In the genomic region with DNA sequence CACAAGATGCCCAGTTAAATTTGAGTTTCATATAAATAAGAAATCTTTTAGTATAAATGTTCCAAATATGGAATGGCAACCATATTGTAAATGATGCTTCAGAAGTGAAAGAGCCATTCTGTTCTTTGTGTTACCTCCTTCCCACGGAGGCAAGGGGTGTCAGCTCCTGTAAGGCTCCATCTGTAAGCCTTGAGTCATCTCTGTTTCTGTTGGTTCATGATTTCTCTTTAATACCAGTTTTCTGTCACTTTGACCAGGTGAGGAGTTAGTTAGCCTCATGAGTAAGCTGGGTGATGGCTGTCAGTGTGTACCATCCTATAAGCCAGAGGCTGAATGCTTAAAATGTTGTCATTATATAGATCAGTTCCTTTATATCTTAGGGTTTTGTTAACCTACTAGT, we compare ENCODE assay signal across 12 cellular contexts.
DNase-seq lines count a peak whose midpoint lies in the region; ATAC-seq and TF ChIP-seq lines count a peak whose summit lies in the region.
"Had no signal": no experiment of that assay in that cellular context is flagged by ENCODE, and none has a peak within 500 bp of the region (broad histone marks: within the 10 kb centered on the region; RNA-seq: fewer than 3 reads in every experiment).

No MANE protein-coding gene starts in this region.

- H3K27ac ChIP-seq in VCaP = peak overlapping the region; percentile 74
- H3K27ac ChIP-seq: BLaER1 had no signal

- H3K4me1 Mint-ChIP-seq in stimulated activated effector memory CD8-positive, alpha-beta T cell treated with anti-CD3 and anti-CD28 coated beads, Interleukin-12 subunit alpha, Interleukin-12 subunit beta, amount 100 ng/mL, for 72 hours = no peaks in the 10 kb centered on the region

- no peak overlapping the region for H3K27ac Mint-ChIP-seq in stimulated activated effector memory CD8-positive, alpha-beta T cell treated with anti-CD3 and anti-CD28 coated beads, Interleukin-12 subunit alpha, Interleukin-12 subunit beta, amount 100 ng/mL, for 72 hours

- no peak overlapping the region for H3K4me3 ChIP-seq in fibroblast of mammary gland (ENCODE audit: control insufficient read depth, low read depth, low read length)
- H3K4me3 ChIP-seq: BLaER1 had no signal

- no peak overlapping the region for H3K4me3 Mint-ChIP-seq in stimulated activated effector memory CD8-positive, alpha-beta T cell treated with anti-CD3 and anti-CD28 coated beads, Interleukin-12 subunit alpha, Interleukin-12 subunit beta, amount 100 ng/mL, for 72 hours

- no peaks in the 10 kb centered on the region for H3K36me3 Mint-ChIP-seq in stimulated activated effector memory CD8-positive, alpha-beta T cell treated with anti-CD3 and anti-CD28 coated beads, Interleukin-12 subunit alpha, Interleukin-12 subunit beta, amount 100 ng/mL, for 72 hours

- H3K9me3 Mint-ChIP-seq in stimulated activated effector memory CD8-positive, alpha-beta T cell treated with anti-CD3 and anti-CD28 coated beads, Interleukin-12 subunit alpha, Interleukin-12 subunit beta, amount 100 ng/mL, for 72 hours = no peaks in the 10 kb centered on the region

- peak; percentile 6 for DNase-seq in stimulated activated CD4-positive, alpha-beta T cell treated with anti-CD3 and anti-CD28 coated beads, Interleukin-15, amount 100 ng/mL, for 24 hours
- no peak for DNase-seq in stimulated activated CD4-positive, alpha-beta T cell treated with anti-CD3 and anti-CD28 coated beads, Interleukin-4, amount 100 ng/mL, for 4 hours
- DNase-seq in fibroblast of mammary gland (ENCODE audit: low read depth) = peak; percentile 38
- no peak for DNase-seq in stimulated activated effector memory CD8-positive, alpha-beta T cell treated with anti-CD3 and anti-CD28 coated beads, Interleukin-12 subunit alpha, Interleukin-12 subunit beta, amount 100 ng/mL, for 72 hours (ENCODE audit: low spot score in 2 of 2)
- DNase-seq in AG20443 (ENCODE audit: low spot score) = no peak
- no peak for DNase-seq in NCI-H526 treated with DMSO at 0.1 percent for 48 hours (lab: John Stamatoyannopoulos, UW)
- DNase-seq: DMS 273 treated with DMSO at 0.1 percent for 48 hours, NCI-H1436 treated with DMSO at 0.1 percent for 48 hours, NCI-H2081, NCI-H2227 treated with DMSO at 0.1 percent for 48 hours had no signal

- TF ChIP-seq CTCF in VCaP (conservative IDR thresholded peaks at IDR 0.05) (no peak), fibroblast of mammary gland (conservative IDR thresholded peaks at IDR 0.05; ENCODE audit: control insufficient read depth, insufficient read depth, low read depth, low read length) (no peak)

- ATAC-seq in stimulated activated effector memory CD8-positive, alpha-beta T cell treated with anti-CD3 and anti-CD28 coated beads, Interleukin-12 subunit alpha, Interleukin-12 subunit beta, amount 100 ng/mL, for 72 hours = peak; percentile 73

Comparison
In these comparisons a context has a peak if more than half of its experiments do, and no peak if none do; other contexts are left out.
1. DNase-seq: peak in stimulated activated CD4-positive, alpha-beta T cell treated with anti-CD3 and anti-CD28 coated beads, Interleukin-15, amount 100 ng/mL, for 24 hours (single experiment) and fibroblast of mammary gland (single experiment); none in stimulated activated CD4-positive, alpha-beta T cell treated with anti-CD3 and anti-CD28 coated beads, Interleukin-4, amount 100 ng/mL, for 4 hours (0 of 2), stimulated activated effector memory CD8-positive, alpha-beta T cell treated with anti-CD3 and anti-CD28 coated beads, Interleukin-12 subunit alpha, Interleukin-12 subunit beta, amount 100 ng/mL, for 72 hours (0 of 2), AG20443 (single experiment) and NCI-H526 treated with DMSO at 0.1 percent for 48 hours (single experiment).